ENCODE assay signal across 8 cellular contexts in the genomic region with DNA sequence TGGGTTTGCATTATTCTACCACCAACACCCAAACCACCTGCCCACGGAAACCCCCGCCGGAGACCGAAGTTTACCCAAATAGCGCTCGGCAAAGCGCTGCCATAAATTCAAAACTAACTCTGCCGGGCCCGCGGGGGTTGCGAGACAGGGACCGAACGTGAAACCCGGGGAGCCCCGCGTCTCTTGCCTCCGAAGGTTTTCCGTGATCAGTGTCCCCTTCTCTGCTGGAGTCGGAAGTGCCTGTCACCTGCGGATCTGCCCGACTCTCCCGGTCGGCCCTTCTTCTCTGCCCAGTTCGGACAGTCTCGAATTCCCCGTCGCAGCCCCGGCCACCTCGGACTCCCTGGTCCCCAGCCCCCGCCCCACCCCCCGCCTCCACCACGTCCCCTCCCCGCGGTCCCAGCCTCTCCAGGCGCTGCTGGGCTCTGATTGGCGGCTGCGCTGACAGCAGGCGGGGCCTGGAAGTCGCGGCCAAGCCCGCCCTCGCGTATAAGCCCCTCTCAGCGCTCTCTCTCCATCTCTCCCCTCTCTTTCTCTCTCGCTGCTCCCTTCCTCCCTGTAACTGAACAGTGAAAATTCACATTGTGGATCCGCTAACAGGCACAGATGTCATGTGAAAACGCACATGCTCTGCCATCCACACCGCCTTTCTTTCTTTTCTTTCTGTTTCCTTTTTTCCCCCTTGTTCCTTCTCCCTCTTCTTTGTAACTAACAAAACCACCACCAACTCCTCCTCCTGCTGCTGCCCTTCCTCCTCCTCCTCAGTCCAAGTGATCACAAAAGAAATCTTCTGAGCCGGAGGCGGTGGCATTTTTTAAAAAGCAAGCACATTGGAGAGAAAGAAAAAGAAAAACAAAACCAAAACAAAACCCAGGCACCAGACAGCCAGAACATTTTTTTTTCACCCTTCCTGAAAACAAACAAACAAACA. TPM values are rescaled to one million over a fixed set of nuclear protein-coding genes. Genes with fewer than 3 reads are reported as not detected.
DNase-seq lines count a peak whose midpoint lies in the region; ATAC-seq and TF ChIP-seq lines count a peak whose summit lies in the region.

A gene (plus strand): TSS at position 517 of the 931 bp plus-strand sequence. CDS start 642 bp downstream, outside the sequence.

- H3K36me3 ChIP-seq in NT2/D1 (ENCODE audit: insufficient read depth, insufficient read length, low read length) = no peaks in the 10 kb centered on the region
- H3K36me3 ChIP-seq in mammary epithelial cell (ENCODE audit: insufficient read depth, low read length) = no peaks in the 10 kb centered on the region
- H3K36me3 ChIP-seq in iPS-18a (ENCODE audit: control insufficient read depth, low read depth, low read length) = no peaks in the 10 kb centered on the region

- peak within 1 kb of the TSS; percentile 97 for H2AFZ ChIP-seq in mammary epithelial cell (ENCODE audit: low read depth, low read length)

- WGBS in mammary epithelial cell (ENCODE audit: low coverage, missing lambda C conversion rate) = 2% methylated on average over 7 of the region's 50 CpGs

- H3K36me3 Mint-ChIP-seq in Calu3 (ENCODE audit: insufficient read depth, unreplicated experiment) = peaks cover 15% of the 10 kb centered on the region

- H3K4me1 ChIP-seq in NT2/D1 (ENCODE audit: insufficient read depth, insufficient read length) = peaks cover 9% of the 10 kb centered on the region
- peaks cover 19% of the 10 kb centered on the region for H3K4me1 ChIP-seq in mammary epithelial cell (ENCODE audit: insufficient read depth, low read length)
- peaks cover 41% of the 10 kb centered on the region for H3K4me1 ChIP-seq in iPS-18a (ENCODE audit: control insufficient read depth, low read depth, low read length)

- ATAC-seq in GM19351 (IDR thresholded peaks at IDR 0.05; ENCODE audit: unreplicated experiment) (peak; percentile 88), HG03378 (IDR thresholded peaks at IDR 0.05; ENCODE audit: unreplicated experiment) (peak; percentile 71)

- BruUV-seq in Calu3 (replicated peaks; lab: Mats Ljungman, UMichigan) = no TSS peak
- BruUV-seq in mammary epithelial cell (replicated peaks; lab: Mats Ljungman, UMichigan) = no TSS peak

- peaks cover 25% of the 10 kb centered on the region for H3K27me3 Mint-ChIP-seq in Calu3 (ENCODE audit: unreplicated experiment)

- DNase-seq in Calu3 (peak; percentile 57), NT2/D1 (ENCODE audit: low read depth, low spot score) (peak; percentile 66), mammary epithelial cell (peak; percentile 53), retinal pigment epithelial cell (ENCODE audit: low read depth) (peak; percentile 54), amniotic stem cell (lab: John Stamatoyannopoulos, UW) (no peak)

- intact Hi-C loops in Calu3 (cut with micrococcal nuclease; ENCODE audit: unreplicated experiment) (no loop called here), mammary epithelial cell (cut with micrococcal nuclease) (no loop called here)

- H3K4me2 ChIP-seq in mammary epithelial cell (ENCODE audit: insufficient read depth, low read depth, low read length) = peak within 1 kb of the TSS; percentile 95

- H3K79me2 ChIP-seq in mammary epithelial cell (ENCODE audit: insufficient read depth, low read length) = no peaks in the 10 kb centered on the region

- in situ Hi-C loops in mammary epithelial cell (cut with MboI; ENCODE audit: low sequenced_read_pairs in 2 of 2) = no loop called here

- H3K9me3 ChIP-seq in NT2/D1 (ENCODE audit: insufficient read depth, low read length) = no peaks in the 10 kb centered on the region
- no peaks in the 10 kb centered on the region for H3K9me3 ChIP-seq in mammary epithelial cell (replicated peaks; ENCODE audit: insufficient read depth, low read length)
- H3K9me3 ChIP-seq in iPS-18a (ENCODE audit: control insufficient read depth, low read depth, low read length) = no peaks in the 10 kb centered on the region

- H3K9me3 Mint-ChIP-seq in Calu3 (ENCODE audit: low read depth, unreplicated experiment) = no peaks in the 10 kb centered on the region

- peak within 1 kb of the TSS; percentile 77 for H3K9ac ChIP-seq in NT2/D1 (ENCODE audit: insufficient read length, low read depth)
- peak within 1 kb of the TSS; percentile 1 for H3K9ac ChIP-seq in mammary epithelial cell (ENCODE audit: insufficient read depth, low read length)
- H3K9ac ChIP-seq in iPS-18a (ENCODE audit: low read length) = peak within 1 kb of the TSS; percentile 52

- H4K20me1 ChIP-seq in mammary epithelial cell (ENCODE audit: insufficient read depth, low read length) = no peaks in the 10 kb centered on the region

- CTCF ChIA-PET in Calu3 (lab: Charles Lee) = no interaction called here
- CTCF ChIA-PET in mammary epithelial cell (lab: Charles Lee; ENCODE audit: low non-redundant PET) = no interaction called here

- peak within 1 kb of the TSS; percentile 83 for H3K4me3 Mint-ChIP-seq in Calu3 (ENCODE audit: low read depth, unreplicated experiment)

- TF ChIP-seq CTCF in Calu3 (IDR thresholded peaks at IDR 0.05; ENCODE audit: unreplicated experiment) (no peak), mammary epithelial cell (conservative IDR thresholded peaks at IDR 0.05 in 1 of 2, IDR thresholded peaks at IDR 0.05 in 1 of 2; ENCODE audit: extremely low read depth in 1 of 2, insufficient read depth in 1 of 2, low read depth in 1 of 2, low read length in 2 of 2) (no peak), retinal pigment epithelial cell (conservative IDR thresholded peaks at IDR 0.05; ENCODE audit: low read depth, low read length) (no peak)

- H3K27ac ChIP-seq in mammary epithelial cell (ENCODE audit: insufficient read depth, low read depth, low read length) = no peak within 1 kb of the TSS
- H3K27ac ChIP-seq in iPS-18a (ENCODE audit: low read length) = no peak within 1 kb of the TSS

- H3K4me1 Mint-ChIP-seq in Calu3 (ENCODE audit: low read depth, unreplicated experiment) = no peaks in the 10 kb centered on the region

- H3K27me3 ChIP-seq in NT2/D1 (ENCODE audit: insufficient read depth, insufficient read length) = peaks cover 67% of the 10 kb centered on the region
- peaks cover 19% of the 10 kb centered on the region for H3K27me3 ChIP-seq in mammary epithelial cell (ENCODE audit: insufficient read depth, low read length)
- H3K27me3 ChIP-seq in iPS-18a (ENCODE audit: control insufficient read depth, insufficient read depth, low read length) = peaks cover 47% of the 10 kb centered on the region

- no peak within 1 kb of the TSS for H3K27ac Mint-ChIP-seq in Calu3 (ENCODE audit: unreplicated experiment)

- H3K4me3 ChIP-seq in NT2/D1 (ENCODE audit: insufficient read length, low read depth) = peak within 1 kb of the TSS; percentile 63
- peak within 1 kb of the TSS; percentile 60 to 69 (median 65) for H3K4me3 ChIP-seq in mammary epithelial cell (replicated peaks in 1 of 3; ENCODE audit: insufficient read depth in 1 of 3, low read depth in 2 of 3, low read length in 3 of 3)
- H3K4me3 ChIP-seq in iPS-18a (ENCODE audit: low read length) = peak within 1 kb of the TSS; percentile 72
- peak within 1 kb of the TSS; percentile 79 for H3K4me3 ChIP-seq in retinal pigment epithelial cell (ENCODE audit: low read length)

- dilution Hi-C loops in mammary epithelial cell (cut with HindIII; ENCODE audit: low sequenced_read_pairs) = no loop called here

RNA-seq across cellular contexts. Expression of the gene that starts here (rescaled TPM):
- 0.07 TPM in 1 of 2 replicates, not detected in the other for total RNA-seq in Calu3 (2022)
- total RNA-seq in mammary epithelial cell = under 1 TPM; 0.17 to 0.19 TPM
- 0.05 TPM for polyA plus RNA-seq in mammary epithelial cell
- not detected for polyA minus RNA-seq in mammary epithelial cell

Comparison
In these comparisons a context has a peak if more than half of its experiments do, and no peak if none do; other contexts are left out.
1. Peak in DNase-seq in Calu3; RNA of the gene not detected or under 1 TPM.
2. Peak in DNase-seq, H3K4me3 ChIP-seq, H3K9ac ChIP-seq and H3K4me2 ChIP-seq in mammary epithelial cell; RNA of the gene not detected or under 1 TPM.
3. H3K9ac ChIP-seq: peak in every context shown above with its lines; median percentile 77 in NT2/D1; 52 in iPS-18a; 1 in mammary epithelial cell.